In the genomic region with DNA sequence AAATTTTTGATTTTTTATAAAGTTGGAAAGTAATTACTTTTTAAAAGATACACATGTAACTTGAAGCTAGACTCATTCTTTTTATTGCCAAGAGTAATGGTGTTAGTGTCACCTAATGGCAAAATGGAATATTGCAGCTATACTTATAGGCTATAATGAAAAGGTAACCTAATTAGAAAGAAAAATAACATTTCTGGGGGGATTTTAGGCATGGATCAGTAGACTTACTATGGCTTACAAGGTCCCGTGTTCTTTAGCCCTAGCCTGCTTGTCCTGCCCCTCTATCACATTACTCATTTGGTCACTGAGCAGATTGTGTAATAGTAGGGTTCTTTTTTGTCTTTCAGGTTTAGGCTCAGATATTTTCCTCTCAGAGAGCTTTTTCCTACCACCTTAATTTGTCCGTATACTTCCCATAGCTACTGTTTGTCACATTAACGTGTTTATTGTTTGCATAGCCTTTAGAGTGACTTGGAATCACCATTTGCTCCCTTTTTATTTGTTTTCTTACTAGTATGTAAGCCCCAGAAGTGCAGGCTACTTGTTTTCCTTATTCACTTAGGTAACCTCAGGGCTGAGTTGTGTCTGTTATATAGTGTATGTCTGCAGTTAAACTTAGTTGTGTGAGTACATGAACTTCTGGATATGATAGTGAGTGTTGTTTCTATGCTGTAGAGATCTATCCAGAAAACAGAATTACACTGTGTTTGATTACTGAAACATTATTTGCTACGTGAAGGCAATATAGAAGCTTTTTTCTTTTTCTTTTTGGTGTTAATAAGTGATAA, we compare ENCODE assay signal across 8 cellular contexts. TPM values are rescaled to one million over a fixed set of nuclear protein-coding genes. Genes with fewer than 3 reads are reported as not detected.
A peak's percentile ranks its signal among the peaks of the same experiment; 100 is the strongest.
DNase-seq lines count a peak whose midpoint lies in the region; ATAC-seq and TF ChIP-seq lines count a peak whose summit lies in the region.

No MANE protein-coding gene starts in this region.

- peaks cover 3% of the 10 kb centered on the region for H3K9me3 Mint-ChIP-seq in activated naive CD4-positive, alpha-beta T cell treated with anti-CD3 and anti-CD28 coated beads for 36 hours

- no peak overlapping the region for H2AK5ac ChIP-seq in neuronal stem cell (ENCODE audit: low read depth, low read length)

- peaks cover 16% of the 10 kb centered on the region for H3K36me3 Mint-ChIP-seq in activated naive CD4-positive, alpha-beta T cell treated with anti-CD3 and anti-CD28 coated beads for 36 hours (ENCODE audit: low read depth)

- peak; percentile 81 for TF ChIP-seq CTCF in RWPE1 (conservative IDR thresholded peaks at IDR 0.05; ENCODE audit: low read depth)
- peak; percentile 30 to 81 (median 68) for TF ChIP-seq CTCF in esophagus squamous epithelium (IDR thresholded peaks at IDR 0.05)

- DNase-seq in A172 (ENCODE audit: low spot score) (peak; percentile 52), GM03348 (ENCODE audit: low spot score) (peak; percentile 36), HS-27A (ENCODE audit: low read depth) (peak; percentile 3), RWPE1 (ENCODE audit: low spot score) (no peak), esophagus squamous epithelium (lab: John Stamatoyannopoulos, UW) (no peak), neuronal stem cell (ENCODE audit: low spot score) (peak; percentile 15)
- no peak for DNase-seq in activated naive CD4-positive, alpha-beta T cell treated with anti-CD3 and anti-CD28 coated beads for 36 hours

- H3K36me3 ChIP-seq in esophagus squamous epithelium: peaks cover 0 to 15% (median 0%) of the 10 kb centered on the region in 3 donors
- H3K36me3 ChIP-seq in neuronal stem cell (replicated peaks in 1 of 2; ENCODE audit: control insufficient read depth in 2 of 2, insufficient read depth in 2 of 2, low read length in 2 of 2): no peaks in the 10 kb centered on the region

- H2BK120ac ChIP-seq in neuronal stem cell (ENCODE audit: low read depth, low read length): no peak overlapping the region

- H3K9ac ChIP-seq in neuronal stem cell (ENCODE audit: low read depth, low read length, poor library complexity): no peak overlapping the region

- CTCF ChIA-PET in RWPE1 (lab: Yijun Ruan, JAX): interaction anchor here (0.6 to 1.3 kb wide), 16 partner anchors 9 to 285 kb away, joined by 3 to 7 read pairs (median 4); no protein-coding TSS in a partner anchor
- CTCF ChIA-PET in activated naive CD4-positive, alpha-beta T cell treated with anti-CD3 and anti-CD28 coated beads for 36 hours (lab: Charles Lee): interaction anchor here (0.5 to 1.9 kb wide), 16 partner anchors 9 to 582 kb away, joined by 3 to 23 read pairs (median 4); no protein-coding TSS in a partner anchor

- no peak overlapping the region for H3K4me2 ChIP-seq in neuronal stem cell (ENCODE audit: insufficient read depth, low read length, poor library complexity, severe bottlenecking)

- TF ChIP-seq POLR2A in esophagus squamous epithelium (IDR thresholded peaks at IDR 0.05): no peak

- no peaks in the 10 kb centered on the region for H3K27me3 Mint-ChIP-seq in activated naive CD4-positive, alpha-beta T cell treated with anti-CD3 and anti-CD28 coated beads for 36 hours (ENCODE audit: low read depth)

- H3K18ac ChIP-seq in neuronal stem cell (ENCODE audit: low read length): no peak overlapping the region

- no peak overlapping the region for H2BK12ac ChIP-seq in neuronal stem cell (ENCODE audit: low read length)

- no peak overlapping the region for H2BK5ac ChIP-seq in neuronal stem cell (ENCODE audit: low read length)

- H3K4me3 ChIP-seq in esophagus squamous epithelium (no peak overlapping the region), neuronal stem cell (ENCODE audit: low read length in 2 of 2) (no peak overlapping the region)

- H3K27ac Mint-ChIP-seq in activated naive CD4-positive, alpha-beta T cell treated with anti-CD3 and anti-CD28 coated beads for 36 hours: no peak overlapping the region

- no peak overlapping the region for H4K8ac ChIP-seq in neuronal stem cell (ENCODE audit: low read depth, low read length)

- no peak overlapping the region for H2BK15ac ChIP-seq in neuronal stem cell (ENCODE audit: low read length)

- no peak overlapping the region for H3K4me3 Mint-ChIP-seq in activated naive CD4-positive, alpha-beta T cell treated with anti-CD3 and anti-CD28 coated beads for 36 hours

- H3K4me1 ChIP-seq in esophagus squamous epithelium (peaks cover 0 to 4% (median 0%) of the 10 kb centered on the region in 3 donors), neuronal stem cell (ENCODE audit: control insufficient read depth in 2 of 2, insufficient read depth in 1 of 2, low read depth in 1 of 2, low read length in 2 of 2) (no peaks in the 10 kb centered on the region)

- H3K27me3 ChIP-seq in esophagus squamous epithelium (no peaks in the 10 kb centered on the region), neuronal stem cell (ENCODE audit: control insufficient read depth in 3 of 3, insufficient read depth in 3 of 3, low read depth in 1 of 3, low read length in 3 of 3) (no peaks in the 10 kb centered on the region)

- no peak overlapping the region for H4K91ac ChIP-seq in neuronal stem cell (ENCODE audit: low read depth, low read length, poor library complexity)

- H3K27ac ChIP-seq in RWPE1: no peak overlapping the region
- no peak overlapping the region for H3K27ac ChIP-seq in esophagus squamous epithelium
- H3K27ac ChIP-seq in neuronal stem cell (replicated peaks; ENCODE audit: low read length): no peak overlapping the region

- no peak for ATAC-seq in HG03139 (IDR thresholded peaks at IDR 0.05; ENCODE audit: unreplicated experiment)

- no peak overlapping the region for H3K14ac ChIP-seq in neuronal stem cell (ENCODE audit: low read length)

- H3K9me3 ChIP-seq in esophagus squamous epithelium (no peaks in the 10 kb centered on the region), neuronal stem cell (replicated peaks in 1 of 2; ENCODE audit: control insufficient read depth in 2 of 2, insufficient read depth in 1 of 2, low read depth in 1 of 2, low read length in 2 of 2) (peaks cover 0 to 8% of the 10 kb centered on the region in 2 donors)

- POLR2A ChIA-PET in RWPE1 (lab: Yijun Ruan, JAX; ENCODE audit: low non-redundant PET): interaction anchor here (0.5 kb wide), 1 partner anchor 46 kb away, joined by 3 read pairs; no protein-coding TSS in a partner anchor

- H3K23ac ChIP-seq in neuronal stem cell (ENCODE audit: low read depth, low read length, poor library complexity): no peak overlapping the region

- no peaks in the 10 kb centered on the region for H3K79me1 ChIP-seq in neuronal stem cell (ENCODE audit: low read depth, low read length)

- no peak overlapping the region for H2AFZ ChIP-seq in neuronal stem cell (ENCODE audit: low read length)

- WGBS in esophagus squamous epithelium, 2 donors: 32 to 35% methylated on average over 4 of the region's 4 CpGs
- WGBS in neuronal stem cell (ENCODE audit: extremely low coverage in 2 of 2, insufficient read length in 2 of 2, insufficient replicate concordance in 1 of 2), 2 donors: no CpG with 5 or more reads among the region's 4 CpGs

- peaks cover 6% of the 10 kb centered on the region for H3K4me1 Mint-ChIP-seq in activated naive CD4-positive, alpha-beta T cell treated with anti-CD3 and anti-CD28 coated beads for 36 hours (ENCODE audit: low read depth)

- intact Hi-C loops in esophagus squamous epithelium (cut with DNase I): no loop called here
- intact Hi-C loops in activated naive CD4-positive, alpha-beta T cell treated with anti-CD3 and anti-CD28 coated beads for 36 hours (cut with micrococcal nuclease): loop anchor here (1.0 to 10.0 kb wide), 7 partner anchors 124 to 1473 kb away; a partner anchor contains a TSS

- no peak overlapping the region for H3K4ac ChIP-seq in neuronal stem cell (ENCODE audit: low read length)

RNA-seq across cellular contexts. Expression of a gene that starts 58.7 kb away (rescaled TPM):
- total RNA-seq in A172 (2014; rRNA removed; shearing (Covaris generic)): 26.2 and 43.9 TPM in 2 replicates
- 10 to 100 TPM; 35.7 to 45.6 (median 41.0) TPM for total RNA-seq in esophagus squamous epithelium
- 4.6 TPM for polyA plus RNA-seq in neuronal stem cell (2013, experiment 1 of 2)
- polyA plus RNA-seq in neuronal stem cell (2013, experiment 2 of 2): 5.3 TPM
- total RNA-seq in activated naive CD4-positive, alpha-beta T cell treated with anti-CD3 and anti-CD28 coated beads for 36 hours: 10 to 100 TPM; 16.6 TPM

Comparison
In these comparisons a context has a peak if more than half of its experiments do, and no peak if none do; other contexts are left out.
1. DNase-seq: peak in A172 (single experiment), GM03348 (single experiment), HS-27A (single experiment) and neuronal stem cell (single experiment); none in RWPE1 (single experiment), esophagus squamous epithelium (single experiment) and activated naive CD4-positive, alpha-beta T cell treated with anti-CD3 and anti-CD28 coated beads for 36 hours (single experiment).